ENCODE assay signal across 9 cellular contexts in genomic region chr3:134312072-134312872, GRCh38.
DNase-seq lines count a peak whose midpoint lies in the region; ATAC-seq lines count a peak whose summit lies in the region.
"Had no signal": no experiment of that assay in that cellular context is flagged by ENCODE, and none has a peak within 500 bp of the region (broad histone marks: within the 10 kb centered on the region; RNA-seq: fewer than 3 reads in every experiment).

No MANE protein-coding gene starts in this region.

- H3K4me3 Mint-ChIP-seq in naive B cell: peak overlapping the region in 7 of 8 donors; percentile 25 to 69 (median 64)
- H3K4me3 Mint-ChIP-seq: neural crest cell had no signal

- H3K9me3 Mint-ChIP-seq in naive B cell: no peaks in the 10 kb centered on the region
- H3K9me3 Mint-ChIP-seq: neural crest cell had no signal

- peak overlapping the region in 1 of 6 donors; percentile 15 for H3K27ac Mint-ChIP-seq in naive B cell

- peaks cover 0 to 7% of the 10 kb centered on the region in 2 donors for H3K36me3 Mint-ChIP-seq in naive B cell

- peaks cover 28 to 47% (median 37%) of the 10 kb centered on the region in 3 donors for H3K27me3 Mint-ChIP-seq in naive B cell

- peaks cover 5 to 7% (median 6%) of the 10 kb centered on the region in 3 donors for H3K4me1 Mint-ChIP-seq in naive B cell

- DNase-seq in CD1c-positive myeloid dendritic cell (ENCODE audit: extremely low spot score) (peak; percentile 21), dermis blood vessel endothelial cell (peak; percentile 45), naive B cell (no peak), inferior parietal cortex (ENCODE audit: extremely low spot score) (no peak), SHP77 treated with DMSO at 0.1 percent for 48 hours (lab: John Stamatoyannopoulos, UW) (no peak), NCI-H1436 treated with DMSO at 0.1 percent for 48 hours (lab: John Stamatoyannopoulos, UW) (no peak)

- peak; percentile 40 for ATAC-seq in HG02885 (IDR thresholded peaks at IDR 0.05; ENCODE audit: poor library complexity, unreplicated experiment)
- peak; percentile 55 to 70 for ATAC-seq in naive B cell (ENCODE audit: low read depth in 2 of 2)
- no peak for ATAC-seq in HG02884 (IDR thresholded peaks at IDR 0.05; ENCODE audit: unreplicated experiment)

Comparison
In these comparisons a context has a peak if more than half of its experiments do, and no peak if none do; other contexts are left out.
1. DNase-seq: peak in CD1c-positive myeloid dendritic cell (single experiment) and dermis blood vessel endothelial cell (single experiment); none in naive B cell (single experiment), inferior parietal cortex (single experiment), SHP77 treated with DMSO at 0.1 percent for 48 hours (single experiment) and NCI-H1436 treated with DMSO at 0.1 percent for 48 hours (single experiment).